Comparison of ENCODE assay signal across 1 cellular context in genomic region chr9:126724226-126724625, GRCh38.
TF ChIP-seq lines count a peak whose summit lies in the region.

No MANE protein-coding gene starts in this region.

TF ChIP-seq in WTC11, 78 proteins besides CTCF, POLR2A, EP300 and RAD21 (continued from another document):
- no peak for TF ChIP-seq AFF4 (CRISPR knock-in tag; IDR thresholded peaks at IDR 0.05; ENCODE audit: borderline replicate concordance)
- TF ChIP-seq ZBTB21 (CRISPR knock-in tag; IDR thresholded peaks at IDR 0.05; ENCODE audit: borderline replicate concordance) = no peak
